1 cellular context compared by ENCODE assay signal in the genomic region with DNA sequence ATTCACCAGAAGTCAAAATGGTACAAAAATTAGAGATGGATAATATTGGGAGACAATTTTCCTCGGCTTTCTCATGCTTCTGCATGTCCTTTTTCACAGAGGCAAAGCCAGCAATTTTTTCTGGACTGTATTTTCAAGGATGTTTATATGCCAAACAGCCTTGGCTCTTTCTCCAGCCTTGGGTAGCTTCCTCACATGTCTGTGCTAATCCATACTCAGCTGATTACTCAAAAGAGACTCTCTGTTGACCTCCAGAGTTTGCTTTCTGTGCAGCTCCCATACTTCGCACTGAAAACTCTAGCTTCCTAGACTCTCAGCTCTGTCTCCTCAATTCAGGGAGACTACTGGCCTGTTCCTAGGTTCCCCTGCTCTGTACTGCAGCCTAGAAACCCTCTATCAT.
TF ChIP-seq lines count a peak whose summit lies in the region.

No MANE protein-coding gene starts in this region.

TF ChIP-seq in IMR-90, 13 proteins besides CTCF, POLR2A, EP300 and RAD21 (continued from another document):
- TF ChIP-seq, protein P1, sequence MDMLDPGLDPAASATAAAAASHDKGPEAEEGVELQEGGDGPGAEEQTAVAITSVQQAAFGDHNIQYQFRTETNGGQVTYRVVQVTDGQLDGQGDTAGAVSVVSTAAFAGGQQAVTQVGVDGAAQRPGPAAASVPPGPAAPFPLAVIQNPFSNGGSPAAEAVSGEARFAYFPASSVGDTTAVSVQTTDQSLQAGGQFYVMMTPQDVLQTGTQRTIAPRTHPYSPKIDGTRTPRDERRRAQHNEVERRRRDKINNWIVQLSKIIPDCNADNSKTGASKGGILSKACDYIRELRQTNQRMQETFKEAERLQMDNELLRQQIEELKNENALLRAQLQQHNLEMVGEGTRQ (IDR thresholded peaks at IDR 0.05; ENCODE audit: low read depth, low read length) = no peak
- no peak for TF ChIP-seq MAFK (IDR thresholded peaks at IDR 0.05; ENCODE audit: low read depth, low read length)
- TF ChIP-seq, protein P2, sequence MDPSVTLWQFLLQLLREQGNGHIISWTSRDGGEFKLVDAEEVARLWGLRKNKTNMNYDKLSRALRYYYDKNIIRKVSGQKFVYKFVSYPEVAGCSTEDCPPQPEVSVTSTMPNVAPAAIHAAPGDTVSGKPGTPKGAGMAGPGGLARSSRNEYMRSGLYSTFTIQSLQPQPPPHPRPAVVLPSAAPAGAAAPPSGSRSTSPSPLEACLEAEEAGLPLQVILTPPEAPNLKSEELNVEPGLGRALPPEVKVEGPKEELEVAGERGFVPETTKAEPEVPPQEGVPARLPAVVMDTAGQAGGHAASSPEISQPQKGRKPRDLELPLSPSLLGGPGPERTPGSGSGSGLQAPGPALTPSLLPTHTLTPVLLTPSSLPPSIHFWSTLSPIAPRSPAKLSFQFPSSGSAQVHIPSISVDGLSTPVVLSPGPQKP (IDR thresholded peaks at IDR 0.05; ENCODE audit: borderline replicate concordance, low read depth, low read length) = no peak
- no peak for TF ChIP-seq CEBPB (IDR thresholded peaks at IDR 0.05; ENCODE audit: low read depth, low read length)
- TF ChIP-seq BHLHE40 (IDR thresholded peaks at IDR 0.05; ENCODE audit: low read depth, low read length) = no peak
- TF ChIP-seq SMC3 (IDR thresholded peaks at IDR 0.05; ENCODE audit: low read depth, low read length) = no peak
- TF ChIP-seq MXI1 (IDR thresholded peaks at IDR 0.05; ENCODE audit: borderline replicate concordance, low read depth, low read length) = no peak
- TF ChIP-seq RCOR1 (IDR thresholded peaks at IDR 0.05; ENCODE audit: insufficient replicate concordance, low read length) = no peak
- no peak for TF ChIP-seq FOS (IDR thresholded peaks at IDR 0.05; ENCODE audit: low read depth, low read length)
- no peak for TF ChIP-seq MAZ (IDR thresholded peaks at IDR 0.05; ENCODE audit: borderline replicate concordance, low read depth, low read length)
